Comparison of ENCODE assay signal across 18 cellular contexts in genomic region chr14:88488081-88488480, GRCh38.
DNase-seq lines count a peak whose midpoint lies in the region; ATAC-seq, FAIRE-seq and TF ChIP-seq lines count a peak whose summit lies in the region.
"Had no signal": no experiment of that assay in that cellular context is flagged by ENCODE, and none has a peak within 500 bp of the region (broad histone marks: within the 10 kb centered on the region; RNA-seq: fewer than 3 reads in every experiment).

No MANE protein-coding gene starts in this region.

- H3K36me3 ChIP-seq in bronchial epithelial cell (ENCODE audit: control insufficient read depth, insufficient read depth, low read length): peaks cover 5% of the 10 kb centered on the region
- peaks cover 41% of the 10 kb centered on the region for H3K36me3 ChIP-seq in lower lobe of right lung
- H3K36me3 ChIP-seq in thoracic aorta: peaks cover 7% of the 10 kb centered on the region

- TF ChIP-seq CTCF in bronchial epithelial cell (IDR thresholded peaks at IDR 0.05; ENCODE audit: insufficient read depth, low read length, severe bottlenecking): no peak
- no peak for TF ChIP-seq CTCF in lower lobe of right lung (IDR thresholded peaks at IDR 0.05)
- no peak for TF ChIP-seq CTCF in thoracic aorta (IDR thresholded peaks at IDR 0.05)

- intact Hi-C loops in lower lobe of right lung (cut with DNase I): no loop called here

- peak; percentile 35 to 63 for ATAC-seq in lower lobe of right lung
- peak; percentile 16 for ATAC-seq in thoracic aorta (ENCODE audit: insufficient number of reproducible peaks, low FRiP score, low read depth)
- no peak for ATAC-seq in GM18868 (IDR thresholded peaks at IDR 0.05; ENCODE audit: unreplicated experiment)

- H3K4me1 ChIP-seq in lower lobe of right lung (no peaks in the 10 kb centered on the region), thoracic aorta (ENCODE audit: control insufficient read depth in 1 of 2, low read depth in 2 of 2) (peaks cover 0 to 24% of the 10 kb centered on the region in 2 donors)
- H3K4me1 ChIP-seq: Peyer's patch had no signal

- H3K27ac ChIP-seq in lower lobe of right lung (no peak overlapping the region), thoracic aorta (peak overlapping the region; percentile 29 to 47)
- H3K27ac ChIP-seq: Peyer's patch had no signal

- H3K4me3 ChIP-seq in bronchial epithelial cell (ENCODE audit: low read depth, low read length): no peak overlapping the region
- no peak overlapping the region for H3K4me3 ChIP-seq in lower lobe of right lung
- H3K4me3 ChIP-seq in thoracic aorta: peak overlapping the region; percentile 15
- H3K4me3 ChIP-seq: Peyer's patch had no signal

- no peaks in the 10 kb centered on the region for H3K9me3 ChIP-seq in lower lobe of right lung
- H3K9me3 ChIP-seq in thoracic aorta: no peaks in the 10 kb centered on the region
- H3K9me3 ChIP-seq: Caco-2, Peyer's patch had no signal

- DNase-seq in OCI-M1 (lab: John Stamatoyannopoulos, UW): peak; percentile 6
- peak; percentile 81 for DNase-seq in bronchial epithelial cell (ENCODE audit: low read depth)
- no peak for DNase-seq in lower lobe of right lung
- no peak for DNase-seq in thoracic aorta (ENCODE audit: low spot score)
- DNase-seq in NCI-H2227 (lab: John Stamatoyannopoulos, UW; ENCODE audit: unreplicated experiment): no peak
- no peak for DNase-seq in NCI-H1417 treated with DMSO at 0.1 percent for 48 hours (lab: John Stamatoyannopoulos, UW)
- DNase-seq: AML-193, Caco-2, DMS153, Karpas-422, MM.1S, NCI-H1092 treated with DMSO at 0.1 percent for 48 hours, NCI-H1694, NCI-H2227 treated with DMSO at 0.1 percent for 48 hours, NCI-H524, Peyer's patch, SHP77 treated with DMSO at 0.1 percent for 48 hours had no signal

- H3K27me3 ChIP-seq in bronchial epithelial cell (ENCODE audit: control insufficient read depth, insufficient read depth, low read length) (no peaks in the 10 kb centered on the region), lower lobe of right lung (ENCODE audit: low read depth) (no peaks in the 10 kb centered on the region), thoracic aorta (replicated peaks; ENCODE audit: insufficient read depth) (no peaks in the 10 kb centered on the region)
- H3K27me3 ChIP-seq: Peyer's patch had no signal

- peak; percentile 55 for FAIRE-seq in bronchial epithelial cell (lab: Jason Lieb, UNC)

Comparison
In these comparisons a context has a peak if more than half of its experiments do, and no peak if none do; other contexts are left out.
1. DNase-seq: peak in OCI-M1 (single experiment) and bronchial epithelial cell (single experiment); none in lower lobe of right lung (single experiment), thoracic aorta (single experiment), NCI-H2227 (single experiment) and NCI-H1417 treated with DMSO at 0.1 percent for 48 hours (single experiment).